In genomic region chr11:67998150-67999045, GRCh38 we compare ENCODE assay signal across 15 cellular contexts. TPM values are rescaled to one million over a fixed set of nuclear protein-coding genes. Genes with fewer than 3 reads are reported as not detected.
DNase-seq lines count a peak whose midpoint lies in the region; ATAC-seq and TF ChIP-seq lines count a peak whose summit lies in the region.
"Had no signal": no experiment of that assay in that cellular context is flagged by ENCODE, and none has a peak within 500 bp of the region (broad histone marks: within the 10 kb centered on the region; RNA-seq: fewer than 3 reads in every experiment).

No MANE protein-coding gene starts in this region.

- peak; percentile 38 for ATAC-seq in activated CD8-positive, alpha-beta T cell treated with anti-CD3 and anti-CD28 coated beads for 36 hours
- ATAC-seq in memory B cell (ENCODE audit: low read depth) (no peak), HG03095 (IDR thresholded peaks at IDR 0.05; ENCODE audit: unreplicated experiment) (no peak), HG02885 (IDR thresholded peaks at IDR 0.05; ENCODE audit: poor library complexity, unreplicated experiment) (no peak), HG03175 (IDR thresholded peaks at IDR 0.05; ENCODE audit: unreplicated experiment) (no peak)
- ATAC-seq: gastroesophageal sphincter, HCT116 had no signal

- no peaks in the 10 kb centered on the region for H3K9me3 ChIP-seq in CD4-positive, alpha-beta memory T cell (ENCODE audit: control insufficient read depth in 1 of 2, low read length in 2 of 2)
- H3K9me3 ChIP-seq: BLaER1 treated with 17β-estradiol and CSF1 and Interleukin-3, amounts not matched to agents 10 nM and 100 nM; body of pancreas; gastroesophageal sphincter; sigmoid colon had no signal

- peak overlapping the region in 7 of 8 donors; percentile 14 to 76 (median 46) for H3K4me3 Mint-ChIP-seq in CD4-positive, alpha-beta memory T cell
- H3K4me3 Mint-ChIP-seq in IgD-negative memory B cell, result peak overlapping the region in 2 of 4 donors; percentile 44 to 84
- no peak overlapping the region for H3K4me3 Mint-ChIP-seq in activated CD8-positive, alpha-beta T cell treated with anti-CD3 and anti-CD28 coated beads for 36 hours
- peak overlapping the region; percentile 35 for H3K4me3 Mint-ChIP-seq in memory B cell
- H3K4me3 Mint-ChIP-seq in chondrocyte (ENCODE audit: unreplicated experiment), result no peak overlapping the region

- H3K27me3 ChIP-seq in CD4-positive, alpha-beta memory T cell (ENCODE audit: insufficient read depth, low read length), result no peaks in the 10 kb centered on the region
- H3K27me3 ChIP-seq: BLaER1 treated with 17β-estradiol and CSF1 and Interleukin-3, amounts not matched to agents 10 nM and 100 nM; body of pancreas; gastroesophageal sphincter; sigmoid colon had no signal

- peaks cover 22 to 50% (median 29%) of the 10 kb centered on the region in 4 donors for H3K4me1 Mint-ChIP-seq in CD4-positive, alpha-beta memory T cell
- H3K4me1 Mint-ChIP-seq in IgD-negative memory B cell (peaks cover 27 to 38% (median 28%) of the 10 kb centered on the region in 3 donors), memory B cell (peaks cover 44% of the 10 kb centered on the region), chondrocyte (ENCODE audit: low read depth) (peaks cover 9% of the 10 kb centered on the region)
- H3K4me1 Mint-ChIP-seq in activated CD8-positive, alpha-beta T cell treated with anti-CD3 and anti-CD28 coated beads for 36 hours (ENCODE audit: low read depth), result peaks cover 27% of the 10 kb centered on the region

- peak in 1 of 5 donors; percentile 26 for DNase-seq in CD4-positive, alpha-beta memory T cell
- peak; percentile 52 for DNase-seq in activated CD8-positive, alpha-beta T cell treated with anti-CD3 and anti-CD28 coated beads for 36 hours
- DNase-seq in memory B cell (ENCODE audit: low spot score in 2 of 2), result no peak
- DNase-seq in chondrocyte (ENCODE audit: low spot score), result no peak
- DNase-seq: body of pancreas, NCI-H1436, NCI-H526, sigmoid colon had no signal

- H3K27me3 Mint-ChIP-seq in CD4-positive, alpha-beta memory T cell, result no peaks in the 10 kb centered on the region
- peaks cover 1% of the 10 kb centered on the region for H3K27me3 Mint-ChIP-seq in IgD-negative memory B cell
- no peaks in the 10 kb centered on the region for H3K27me3 Mint-ChIP-seq in activated CD8-positive, alpha-beta T cell treated with anti-CD3 and anti-CD28 coated beads for 36 hours
- H3K27me3 Mint-ChIP-seq in memory B cell, result no peaks in the 10 kb centered on the region
- no peaks in the 10 kb centered on the region for H3K27me3 Mint-ChIP-seq in chondrocyte (ENCODE audit: low read depth)

- H3K36me3 ChIP-seq in CD4-positive, alpha-beta memory T cell (ENCODE audit: insufficient read depth, low read length), result no peaks in the 10 kb centered on the region
- H3K36me3 ChIP-seq: sigmoid colon had no signal

- TF ChIP-seq CTCF in activated CD8-positive, alpha-beta T cell treated with anti-CD3 and anti-CD28 coated beads for 36 hours (IDR thresholded peaks at IDR 0.05), result no peak
- no peak for TF ChIP-seq CTCF in chondrocyte (IDR thresholded peaks at IDR 0.05)

- H3K4me3 ChIP-seq in CD4-positive, alpha-beta memory T cell (ENCODE audit: low read length in 2 of 2), result no peak overlapping the region
- H3K4me3 ChIP-seq: BLaER1 treated with 17β-estradiol and CSF1 and Interleukin-3, amounts not matched to agents 10 nM and 100 nM; body of pancreas; gastroesophageal sphincter; sigmoid colon had no signal

- peaks cover 4 to 7% of the 10 kb centered on the region in 2 donors for H3K36me3 Mint-ChIP-seq in CD4-positive, alpha-beta memory T cell
- H3K36me3 Mint-ChIP-seq in IgD-negative memory B cell (peaks cover 5% of the 10 kb centered on the region), memory B cell (peaks cover 24% of the 10 kb centered on the region), chondrocyte (ENCODE audit: low read depth) (no peaks in the 10 kb centered on the region)
- no peaks in the 10 kb centered on the region for H3K36me3 Mint-ChIP-seq in activated CD8-positive, alpha-beta T cell treated with anti-CD3 and anti-CD28 coated beads for 36 hours (ENCODE audit: low read depth)

- CTCF ChIA-PET in CD4-positive, alpha-beta memory T cell (lab: Charles Lee; ENCODE audit: partially characterized antibody), result interaction anchor here (1.6 kb wide), 1 partner anchor 43 kb away, joined by 4 read pairs; no protein-coding TSS in a partner anchor
- CTCF ChIA-PET in activated CD8-positive, alpha-beta T cell treated with anti-CD3 and anti-CD28 coated beads for 36 hours (lab: Charles Lee), result no interaction called here

- H3K27ac Mint-ChIP-seq in CD4-positive, alpha-beta memory T cell, result peak overlapping the region in 6 of 7 donors; percentile 58 to 90 (median 76)
- H3K27ac Mint-ChIP-seq in IgD-negative memory B cell (peak overlapping the region in 2 of 3 donors; percentile 71 to 82), memory B cell (peak overlapping the region; percentile 50), chondrocyte (ENCODE audit: unreplicated experiment) (no peak overlapping the region)
- no peak overlapping the region for H3K27ac Mint-ChIP-seq in activated CD8-positive, alpha-beta T cell treated with anti-CD3 and anti-CD28 coated beads for 36 hours

- H3K4me1 ChIP-seq in CD4-positive, alpha-beta memory T cell (ENCODE audit: insufficient read depth, low read length), result peaks cover 16% of the 10 kb centered on the region

- intact Hi-C loops in CD4-positive, alpha-beta memory T cell (cut with micrococcal nuclease), result no loop called here
- intact Hi-C loops in activated CD8-positive, alpha-beta T cell treated with anti-CD3 and anti-CD28 coated beads for 36 hours (cut with micrococcal nuclease), result no loop called here

- POLR2A ChIA-PET in CD4-positive, alpha-beta memory T cell (lab: Charles Lee; ENCODE audit: partially characterized antibody), result interaction anchor here (0.9 kb wide), 1 partner anchor 40 kb away, joined by 3 read pairs; no protein-coding TSS in a partner anchor
- POLR2A ChIA-PET in activated CD8-positive, alpha-beta T cell treated with anti-CD3 and anti-CD28 coated beads for 36 hours (lab: Charles Lee), result no interaction called here

- H3K9me3 Mint-ChIP-seq in CD4-positive, alpha-beta memory T cell, result peaks cover 0 to 3% (median 0%) of the 10 kb centered on the region in 8 donors
- no peaks in the 10 kb centered on the region for H3K9me3 Mint-ChIP-seq in IgD-negative memory B cell
- no peaks in the 10 kb centered on the region for H3K9me3 Mint-ChIP-seq in activated CD8-positive, alpha-beta T cell treated with anti-CD3 and anti-CD28 coated beads for 36 hours
- no peaks in the 10 kb centered on the region for H3K9me3 Mint-ChIP-seq in memory B cell
- no peaks in the 10 kb centered on the region for H3K9me3 Mint-ChIP-seq in chondrocyte (ENCODE audit: low read depth)

- H3K27ac ChIP-seq in CD4-positive, alpha-beta memory T cell (ENCODE audit: low read depth, low read length), result no peak overlapping the region
- H3K27ac ChIP-seq: body of pancreas, gastroesophageal sphincter, sigmoid colon had no signal

RNA-seq across cellular contexts. Expression of gene UNC93B1, which starts 5.5 kb away (rescaled TPM):
- 10 to 100 TPM; 22.4 to 26.8 TPM for total RNA-seq in CD4-positive, alpha-beta memory T cell
- polyA plus RNA-seq in CD4-positive, alpha-beta memory T cell, result 10 to 100 TPM; 25.1 to 27.1 TPM
- 140 TPM for polyA plus RNA-seq in IgD-negative memory B cell
- 10 to 100 TPM; 12.4 to 13.0 TPM for total RNA-seq in activated CD8-positive, alpha-beta T cell treated with anti-CD3 and anti-CD28 coated beads for 36 hours
- total RNA-seq in chondrocyte, result 14.4 to 16.6 TPM (median 15.9 TPM) in 3 replicates

RNA-seq across cellular contexts. Expression of gene ALDH3B1, which starts 11.7 kb away (rescaled TPM):
- 1 to 10 TPM in 1 of 2 experiments, under 1 TPM in 1; 0.72 to 1.0 TPM for total RNA-seq in CD4-positive, alpha-beta memory T cell
- polyA plus RNA-seq in CD4-positive, alpha-beta memory T cell, result not detected
- 0.36 TPM for polyA plus RNA-seq in IgD-negative memory B cell
- under 1 TPM; 0.09 to 0.11 TPM for total RNA-seq in activated CD8-positive, alpha-beta T cell treated with anti-CD3 and anti-CD28 coated beads for 36 hours
- total RNA-seq in chondrocyte, result 10.8 to 14.3 TPM (median 13.1 TPM) in 3 replicates

RNA-seq across cellular contexts. Expression of gene NDUFS8, which starts 32.1 kb away (rescaled TPM):
- 10 to 100 TPM; 70.0 to 79.3 TPM for total RNA-seq in CD4-positive, alpha-beta memory T cell
- 100 to 1,000 TPM; 140 to 143 TPM for polyA plus RNA-seq in CD4-positive, alpha-beta memory T cell
- polyA plus RNA-seq in IgD-negative memory B cell, result 146 TPM
- total RNA-seq in activated CD8-positive, alpha-beta T cell treated with anti-CD3 and anti-CD28 coated beads for 36 hours, result 100 to 1,000 TPM; 105 to 109 TPM
- 140 to 172 TPM (median 143 TPM) in 3 replicates for total RNA-seq in chondrocyte

RNA-seq across cellular contexts. Expression of gene TCIRG1, which starts 40.4 kb away (rescaled TPM):
- 100 to 1,000 TPM; 261 to 266 TPM for total RNA-seq in CD4-positive, alpha-beta memory T cell
- 10 to 100 TPM; 46.2 to 60.1 TPM for polyA plus RNA-seq in CD4-positive, alpha-beta memory T cell
- polyA plus RNA-seq in IgD-negative memory B cell, result 46.0 TPM
- total RNA-seq in activated CD8-positive, alpha-beta T cell treated with anti-CD3 and anti-CD28 coated beads for 36 hours, result 100 to 1,000 TPM; 129 to 138 TPM
- total RNA-seq in chondrocyte, result 52.3 to 73.2 TPM (median 66.5 TPM) in 3 replicates

Comparison
In these comparisons a context has a peak if more than half of its experiments do, and no peak if none do; other contexts are left out.
1. H3K27ac Mint-ChIP-seq: peak in CD4-positive, alpha-beta memory T cell (6 of 7), IgD-negative memory B cell (2 of 3) and memory B cell (single experiment); none in activated CD8-positive, alpha-beta T cell treated with anti-CD3 and anti-CD28 coated beads for 36 hours (single experiment) and chondrocyte (single experiment).
2. H3K4me3 Mint-ChIP-seq: peak in CD4-positive, alpha-beta memory T cell (7 of 8) and memory B cell (single experiment); none in activated CD8-positive, alpha-beta T cell treated with anti-CD3 and anti-CD28 coated beads for 36 hours (single experiment) and chondrocyte (single experiment).